Comparison of ENCODE assay signal across 13 cellular contexts in genomic region chr2:66301073-66301766, GRCh38.
DNase-seq lines count a peak whose midpoint lies in the region; ATAC-seq and TF ChIP-seq lines count a peak whose summit lies in the region.
"Had no signal": no experiment of that assay in that cellular context is flagged by ENCODE, and none has a peak within 500 bp of the region (broad histone marks: within the 10 kb centered on the region; RNA-seq: fewer than 3 reads in every experiment).

No MANE protein-coding gene starts in this region.

- intact Hi-C loops in ascending aorta (cut with DNase I) (loop anchor here (10.0 kb wide), 1 partner anchor 274 kb away; no protein-coding TSS in a partner anchor), lower lobe of right lung (cut with DNase I) (no loop called here)

- H3K4me1 ChIP-seq in ascending aorta (peaks cover 0 to 5% of the 10 kb centered on the region in 2 donors), lower lobe of right lung (no peaks in the 10 kb centered on the region), tibial nerve (peaks cover 0 to 29% (median 7%) of the 10 kb centered on the region in 4 donors)

- peak; percentile 46 to 63 for ATAC-seq in lower lobe of right lung
- no peak for ATAC-seq in GM19351 (IDR thresholded peaks at IDR 0.05; ENCODE audit: unreplicated experiment)
- no peak for ATAC-seq in T-cell (replicated peaks in 1 of 4)
- ATAC-seq: activated T-cell treated with anti-CD3 and anti-CD28 coated beads, Interleukin-2, amount 50 U/mL, for 4 hours; K562; natural killer cell; WTC11 had no signal

- H3K9me3 ChIP-seq in ascending aorta (no peaks in the 10 kb centered on the region), lower lobe of right lung (no peaks in the 10 kb centered on the region), tibial nerve (no peaks in the 10 kb centered on the region)

- H3K4me1 Mint-ChIP-seq in T-cell, result no peaks in the 10 kb centered on the region
- H3K4me1 Mint-ChIP-seq: natural killer cell had no signal

- POLR2A ChIA-PET in T-cell (lab: Charles Lee), result no interaction called here

- H3K9me3 Mint-ChIP-seq in T-cell, result peaks cover 0 to 3% (median 3%) of the 10 kb centered on the region in 3 donors
- H3K9me3 Mint-ChIP-seq: WTC11 had no signal

- H3K4me3 ChIP-seq in ascending aorta, result peak overlapping the region; percentile 41 to 61
- H3K4me3 ChIP-seq in lower lobe of right lung, result no peak overlapping the region
- H3K4me3 ChIP-seq in tibial nerve, result peak overlapping the region in 1 of 4 donors; percentile 23
- H3K4me3 ChIP-seq: K562 had no signal

- H3K4me3 Mint-ChIP-seq in T-cell, result no peak overlapping the region
- H3K4me3 Mint-ChIP-seq: activated T-cell treated with anti-CD3 and anti-CD28 coated beads, Interleukin-2, amount 50 U/mL, for 4 hours; natural killer cell; WTC11 had no signal

- TF ChIP-seq CTCF in ascending aorta (IDR thresholded peaks at IDR 0.05), result no peak
- TF ChIP-seq CTCF in lower lobe of right lung (IDR thresholded peaks at IDR 0.05), result no peak
- TF ChIP-seq CTCF in tibial nerve (IDR thresholded peaks at IDR 0.05), result no peak

- no peaks in the 10 kb centered on the region for H3K27me3 ChIP-seq in ascending aorta
- no peaks in the 10 kb centered on the region for H3K27me3 ChIP-seq in lower lobe of right lung (ENCODE audit: low read depth)
- H3K27me3 ChIP-seq in tibial nerve, result no peaks in the 10 kb centered on the region

- WGBS in tibial nerve, 2 donors, result 59 to 62% methylated on average over 17 of the region's 17 CpGs

- peak in 1 of 2 donors; percentile 45 for TF ChIP-seq EP300 in tibial nerve (IDR thresholded peaks at IDR 0.05)

- H3K27me3 Mint-ChIP-seq in T-cell, result no peaks in the 10 kb centered on the region

- H3K36me3 ChIP-seq in ascending aorta (no peaks in the 10 kb centered on the region), lower lobe of right lung (no peaks in the 10 kb centered on the region), tibial nerve (no peaks in the 10 kb centered on the region)

- DNase-seq in NCI-H187 treated with DMSO at 0.1 percent for 48 hours (lab: John Stamatoyannopoulos, UW) (peak; percentile 83), ascending aorta (ENCODE audit: low spot score in 2 of 2) (peak; percentile 27 to 83), lower lobe of right lung (no peak), tibial nerve (ENCODE audit: low spot score in 2 of 2) (peak; percentile 16 to 42), HT-29 (ENCODE audit: low spot score) (no peak), T-cell (no peak)
- DNase-seq: activated T-cell treated with anti-CD3 and anti-CD28 coated beads, Interleukin-2, amount 50 U/mL, for 4 hours; Calu3; natural killer cell; stimulated activated naive CD4-positive, alpha-beta T cell treated with Interleukin-2 at 50 U/mL for 16 hours had no signal

- H3K27ac Mint-ChIP-seq in T-cell, result no peak overlapping the region
- H3K27ac Mint-ChIP-seq: natural killer cell, WTC11 had no signal

- H3K27ac ChIP-seq in ascending aorta, result peak overlapping the region; percentile 84
- peak overlapping the region; percentile 18 for H3K27ac ChIP-seq in lower lobe of right lung
- H3K27ac ChIP-seq in tibial nerve, result peak overlapping the region in 2 of 4 donors; percentile 4 to 20

- CTCF ChIA-PET in T-cell (lab: Charles Lee), result interaction anchor here in 1 of 2 donors (1.2 kb wide), 1 partner anchor 11 kb away, joined by 3 read pairs; no protein-coding TSS in a partner anchor

- TF ChIP-seq POLR2A in tibial nerve (IDR thresholded peaks at IDR 0.05), result no peak

- no peaks in the 10 kb centered on the region for H3K36me3 Mint-ChIP-seq in T-cell
- H3K36me3 Mint-ChIP-seq: natural killer cell, WTC11 had no signal

Comparison
In these comparisons a context has a peak if more than half of its experiments do, and no peak if none do; other contexts are left out.
1. DNase-seq: peak in NCI-H187 treated with DMSO at 0.1 percent for 48 hours (single experiment), ascending aorta (2 of 2) and tibial nerve (2 of 2); none in lower lobe of right lung (single experiment), HT-29 (single experiment) and T-cell (0 of 34).
2. ATAC-seq: peak in lower lobe of right lung (2 of 2); none in GM19351 (single experiment) and T-cell (0 of 4).